ENCODE assay signal across 8 cellular contexts in genomic region chr1:8025671-8026144, GRCh38. TPM values are rescaled to one million over a fixed set of nuclear protein-coding genes. Genes with fewer than 3 reads are reported as not detected.
DNase-seq lines count a peak whose midpoint lies in the region; ATAC-seq and TF ChIP-seq lines count a peak whose summit lies in the region.

No MANE protein-coding gene starts in this region.

- H3K36me3 ChIP-seq in SK-N-MC (ENCODE audit: insufficient read depth, low read length) (no peaks in the 10 kb centered on the region), gastrocnemius medialis (peaks cover 0 to 8% of the 10 kb centered on the region in 2 donors)

- ATAC-seq in GM21619 (IDR thresholded peaks at IDR 0.05; ENCODE audit: unreplicated experiment), result peak; percentile 19
- peak in 1 of 2 donors; percentile 9 for ATAC-seq in gastrocnemius medialis

- H3K4me3 ChIP-seq in SK-N-MC, result peak overlapping the region; percentile 86
- H3K4me3 ChIP-seq in foreskin fibroblast (ENCODE audit: low read depth in 1 of 2, low read length in 2 of 2), result peak overlapping the region; percentile 91
- H3K4me3 ChIP-seq in gastrocnemius medialis, result peak overlapping the region; percentile 67 to 96 (median 81)

- peak; percentile 76 for DNase-seq in COLO668 (lab: John Stamatoyannopoulos, UW; ENCODE audit: unreplicated experiment)
- DNase-seq in SK-N-MC (ENCODE audit: low read depth, low spot score), result no peak
- DNase-seq in foreskin fibroblast, result peak in 1 of 2 donors; percentile 25
- no peak for DNase-seq in gastrocnemius medialis
- DNase-seq in NCI-H1694 treated with DMSO at 0.1 percent for 48 hours (lab: John Stamatoyannopoulos, UW), result no peak
- DNase-seq in MV-4-11 (lab: John Stamatoyannopoulos, UW), result no peak
- DNase-seq in hepatic stellate cell (ENCODE audit: low spot score), result no peak

- peaks cover 48 to 56% of the 10 kb centered on the region in 2 donors for H3K4me1 ChIP-seq in gastrocnemius medialis

- no peak for TF ChIP-seq CTCF in foreskin fibroblast (IDR thresholded peaks at IDR 0.05; ENCODE audit: low read depth, low read length)
- TF ChIP-seq CTCF in gastrocnemius medialis (IDR thresholded peaks at IDR 0.05 in 4 of 5, conservative IDR thresholded peaks at IDR 0.05 in 1 of 5), result no peak

- H3K9me3 ChIP-seq in SK-N-MC (ENCODE audit: low read depth, low read length) (no peaks in the 10 kb centered on the region), gastrocnemius medialis (no peaks in the 10 kb centered on the region)

- H3K27me3 ChIP-seq in gastrocnemius medialis, result no peaks in the 10 kb centered on the region

- intact Hi-C loops in gastrocnemius medialis (cut with DNase I; ENCODE audit: low total_unique reads), result loop anchor here (2.0 to 5.0 kb wide), 4 partner anchors 21 to 233 kb away; no protein-coding TSS in a partner anchor

- peak overlapping the region; percentile 68 for H3K9ac ChIP-seq in SK-N-MC (ENCODE audit: insufficient read length)

- no peak overlapping the region for H3K27ac ChIP-seq in SK-N-MC
- peak overlapping the region; percentile 83 to 98 (median 90) for H3K27ac ChIP-seq in gastrocnemius medialis

- in situ Hi-C loops in gastrocnemius medialis (cut with MboI; ENCODE audit: low sequenced_read_pairs in 4 of 4), result no loop called here

- no peak for TF ChIP-seq POLR2A in gastrocnemius medialis (IDR thresholded peaks at IDR 0.05)

RNA-seq across cellular contexts. Expression of gene ERRFI1, which starts 0.4 kb away (rescaled TPM):
- 100 to 1,000 TPM; 184 to 644 (median 448) TPM for total RNA-seq in gastrocnemius medialis
